ENCODE assay signal across 1 cellular context in genomic region chr14:93909429-93910128, GRCh38.
TF ChIP-seq lines count a peak whose summit lies in the region.

No MANE protein-coding gene starts in this region.

TF ChIP-seq in HepG2, 621 proteins besides CTCF, POLR2A, EP300 and RAD21 (continued from another document and continues in another):
- peak; percentile 37 for TF ChIP-seq SAP130 (CRISPR knock-in tag; IDR thresholded peaks at IDR 0.05; ENCODE audit: low read depth)
- no peak for TF ChIP-seq HNRNPLL (IDR thresholded peaks at IDR 0.05; ENCODE audit: low read depth, low read length, poor library complexity, severe bottlenecking)
- no peak for TF ChIP-seq MIER2 (CRISPR knock-in tag; IDR thresholded peaks at IDR 0.05)
- TF ChIP-seq, protein P1, sequence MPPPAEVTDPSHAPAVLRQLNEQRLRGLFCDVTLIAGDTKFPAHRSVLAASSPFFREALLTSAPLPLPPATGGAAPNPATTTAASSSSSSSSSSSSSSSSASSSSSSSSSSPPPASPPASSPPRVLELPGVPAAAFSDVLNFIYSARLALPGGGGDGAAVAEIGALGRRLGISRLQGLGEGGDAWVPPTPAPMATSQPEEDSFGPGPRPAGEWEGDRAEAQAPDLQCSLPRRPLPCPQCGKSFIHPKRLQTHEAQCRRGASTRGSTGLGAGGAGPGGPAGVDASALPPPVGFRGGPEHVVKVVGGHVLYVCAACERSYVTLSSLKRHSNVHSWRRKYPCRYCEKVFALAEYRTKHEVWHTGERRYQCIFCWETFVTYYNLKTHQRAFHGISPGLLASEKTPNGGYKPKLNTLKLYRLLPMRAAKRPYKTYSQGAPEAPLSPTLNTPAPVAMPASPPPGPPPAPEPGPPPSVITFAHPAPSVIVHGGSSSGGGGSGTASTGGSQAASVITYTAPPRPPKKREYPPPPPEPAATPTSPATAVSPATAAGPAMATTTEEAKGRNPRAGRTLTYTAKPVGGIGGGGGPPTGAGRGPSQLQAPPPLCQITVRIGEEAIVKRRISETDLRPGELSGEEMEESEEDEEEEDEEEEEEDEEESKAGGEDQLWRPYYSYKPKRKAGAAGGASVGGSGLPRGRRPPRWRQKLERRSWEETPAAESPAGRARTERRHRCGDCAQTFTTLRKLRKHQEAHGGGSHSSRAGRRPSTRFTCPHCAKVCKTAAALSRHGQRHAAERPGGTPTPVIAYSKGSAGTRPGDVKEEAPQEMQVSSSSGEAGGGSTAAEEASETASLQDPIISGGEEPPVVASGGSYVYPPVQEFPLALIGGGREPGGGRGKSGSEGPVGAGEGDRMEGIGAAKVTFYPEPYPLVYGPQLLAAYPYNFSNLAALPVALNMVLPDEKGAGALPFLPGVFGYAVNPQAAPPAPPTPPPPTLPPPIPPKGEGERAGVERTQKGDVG (CRISPR knock-in tag; IDR thresholded peaks at IDR 0.05; ENCODE audit: borderline replicate concordance): no peak
- TF ChIP-seq ZNF335 (CRISPR knock-in tag; IDR thresholded peaks at IDR 0.05): no peak
- TF ChIP-seq, protein P2, sequence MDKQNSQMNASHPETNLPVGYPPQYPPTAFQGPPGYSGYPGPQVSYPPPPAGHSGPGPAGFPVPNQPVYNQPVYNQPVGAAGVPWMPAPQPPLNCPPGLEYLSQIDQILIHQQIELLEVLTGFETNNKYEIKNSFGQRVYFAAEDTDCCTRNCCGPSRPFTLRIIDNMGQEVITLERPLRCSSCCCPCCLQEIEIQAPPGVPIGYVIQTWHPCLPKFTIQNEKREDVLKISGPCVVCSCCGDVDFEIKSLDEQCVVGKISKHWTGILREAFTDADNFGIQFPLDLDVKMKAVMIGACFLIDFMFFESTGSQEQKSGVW (CRISPR knock-in tag; IDR thresholded peaks at IDR 0.05; ENCODE audit: borderline replicate concordance): no peak
- no peak for TF ChIP-seq ZNF441 (CRISPR knock-in tag; IDR thresholded peaks at IDR 0.05; ENCODE audit: borderline replicate concordance)
- TF ChIP-seq ZNF670 (CRISPR knock-in tag; IDR thresholded peaks at IDR 0.05; ENCODE audit: borderline replicate concordance): no peak
- TF ChIP-seq MYNN (CRISPR knock-in tag; IDR thresholded peaks at IDR 0.05; ENCODE audit: low read depth): no peak
- peak; percentile 62 for TF ChIP-seq ZFY (CRISPR knock-in tag; IDR thresholded peaks at IDR 0.05)
- TF ChIP-seq NR1H2 (CRISPR knock-in tag; IDR thresholded peaks at IDR 0.05; ENCODE audit: borderline replicate concordance, low read depth): no peak
- no peak for TF ChIP-seq TP53 (CRISPR knock-in tag; conservative IDR thresholded peaks at IDR 0.05)
- TF ChIP-seq ZFP36L2 (CRISPR knock-in tag; IDR thresholded peaks at IDR 0.05): no peak
- no peak for TF ChIP-seq PCBP1 (IDR thresholded peaks at IDR 0.05; ENCODE audit: borderline replicate concordance, low read depth, low read length)
- TF ChIP-seq SNAI1 (CRISPR knock-in tag; IDR thresholded peaks at IDR 0.05; ENCODE audit: borderline replicate concordance): no peak
- TF ChIP-seq HOXA7 (CRISPR knock-in tag; IDR thresholded peaks at IDR 0.05): no peak
- no peak for TF ChIP-seq TEF (CRISPR knock-in tag; IDR thresholded peaks at IDR 0.05)
- TF ChIP-seq ESRRA (CRISPR knock-in tag; IDR thresholded peaks at IDR 0.05; ENCODE audit: low read depth): no peak
- TF ChIP-seq TBX3 (IDR thresholded peaks at IDR 0.05; ENCODE audit: borderline replicate concordance): no peak
- TF ChIP-seq, protein P3, sequence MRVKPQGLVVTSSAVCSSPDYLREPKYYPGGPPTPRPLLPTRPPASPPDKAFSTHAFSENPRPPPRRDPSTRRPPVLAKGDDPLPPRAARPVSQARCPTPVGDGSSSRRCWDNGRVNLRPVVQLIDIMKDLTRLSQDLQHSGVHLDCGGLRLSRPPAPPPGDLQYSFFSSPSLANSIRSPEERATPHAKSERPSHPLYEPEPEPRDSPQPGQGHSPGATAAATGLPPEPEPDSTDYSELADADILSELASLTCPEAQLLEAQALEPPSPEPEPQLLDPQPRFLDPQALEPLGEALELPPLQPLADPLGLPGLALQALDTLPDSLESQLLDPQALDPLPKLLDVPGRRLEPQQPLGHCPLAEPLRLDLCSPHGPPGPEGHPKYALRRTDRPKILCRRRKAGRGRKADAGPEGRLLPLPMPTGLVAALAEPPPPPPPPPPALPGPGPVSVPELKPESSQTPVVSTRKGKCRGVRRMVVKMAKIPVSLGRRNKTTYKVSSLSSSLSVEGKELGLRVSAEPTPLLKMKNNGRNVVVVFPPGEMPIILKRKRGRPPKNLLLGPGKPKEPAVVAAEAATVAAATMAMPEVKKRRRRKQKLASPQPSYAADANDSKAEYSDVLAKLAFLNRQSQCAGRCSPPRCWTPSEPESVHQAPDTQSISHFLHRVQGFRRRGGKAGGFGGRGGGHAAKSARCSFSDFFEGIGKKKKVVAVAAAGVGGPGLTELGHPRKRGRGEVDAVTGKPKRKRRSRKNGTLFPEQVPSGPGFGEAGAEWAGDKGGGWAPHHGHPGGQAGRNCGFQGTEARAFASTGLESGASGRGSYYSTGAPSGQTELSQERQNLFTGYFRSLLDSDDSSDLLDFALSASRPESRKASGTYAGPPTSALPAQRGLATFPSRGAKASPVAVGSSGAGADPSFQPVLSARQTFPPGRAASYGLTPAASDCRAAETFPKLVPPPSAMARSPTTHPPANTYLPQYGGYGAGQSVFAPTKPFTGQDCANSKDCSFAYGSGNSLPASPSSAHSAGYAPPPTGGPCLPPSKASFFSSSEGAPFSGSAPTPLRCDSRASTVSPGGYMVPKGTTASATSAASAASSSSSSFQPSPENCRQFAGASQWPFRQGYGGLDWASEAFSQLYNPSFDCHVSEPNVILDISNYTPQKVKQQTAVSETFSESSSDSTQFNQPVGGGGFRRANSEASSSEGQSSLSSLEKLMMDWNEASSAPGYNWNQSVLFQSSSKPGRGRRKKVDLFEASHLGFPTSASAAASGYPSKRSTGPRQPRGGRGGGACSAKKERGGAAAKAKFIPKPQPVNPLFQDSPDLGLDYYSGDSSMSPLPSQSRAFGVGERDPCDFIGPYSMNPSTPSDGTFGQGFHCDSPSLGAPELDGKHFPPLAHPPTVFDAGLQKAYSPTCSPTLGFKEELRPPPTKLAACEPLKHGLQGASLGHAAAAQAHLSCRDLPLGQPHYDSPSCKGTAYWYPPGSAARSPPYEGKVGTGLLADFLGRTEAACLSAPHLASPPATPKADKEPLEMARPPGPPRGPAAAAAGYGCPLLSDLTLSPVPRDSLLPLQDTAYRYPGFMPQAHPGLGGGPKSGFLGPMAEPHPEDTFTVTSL (CRISPR knock-in tag; IDR thresholded peaks at IDR 0.05; ENCODE audit: borderline replicate concordance): no peak
- no peak for TF ChIP-seq ZNF124 (CRISPR knock-in tag; IDR thresholded peaks at IDR 0.05)
- TF ChIP-seq ZC3H13 (CRISPR knock-in tag; IDR thresholded peaks at IDR 0.05): no peak
- TF ChIP-seq KLF16 (CRISPR knock-in tag; IDR thresholded peaks at IDR 0.05): no peak
- TF ChIP-seq KDM6A (CRISPR knock-in tag; IDR thresholded peaks at IDR 0.05; ENCODE audit: low read depth): peak; percentile 56
- TF ChIP-seq, protein P4, sequence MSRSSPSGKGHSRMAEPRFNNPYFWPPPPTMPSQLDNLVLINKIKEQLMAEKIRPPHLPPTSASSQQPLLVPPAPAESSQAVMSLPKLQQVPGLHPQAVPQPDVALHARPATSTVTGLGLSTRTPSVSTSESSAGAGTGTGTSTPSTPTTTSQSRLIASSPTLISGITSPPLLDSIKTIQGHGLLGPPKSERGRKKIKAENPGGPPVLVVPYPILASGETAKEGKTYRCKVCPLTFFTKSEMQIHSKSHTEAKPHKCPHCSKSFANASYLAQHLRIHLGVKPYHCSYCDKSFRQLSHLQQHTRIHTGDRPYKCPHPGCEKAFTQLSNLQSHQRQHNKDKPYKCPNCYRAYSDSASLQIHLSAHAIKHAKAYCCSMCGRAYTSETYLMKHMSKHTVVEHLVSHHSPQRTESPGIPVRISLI (CRISPR knock-in tag; IDR thresholded peaks at IDR 0.05; ENCODE audit: borderline replicate concordance): no peak
- no peak for TF ChIP-seq MTA3 (CRISPR knock-in tag; IDR thresholded peaks at IDR 0.05)
- TF ChIP-seq PPARG (CRISPR knock-in tag; conservative IDR thresholded peaks at IDR 0.05): peak; percentile 42; the same call in 1 of the 2 replicates
- TF ChIP-seq TBL1XR1 (IDR thresholded peaks at IDR 0.05; ENCODE audit: borderline replicate concordance, low read length, partially characterized antibody): no peak
- no peak for TF ChIP-seq NBN (conservative IDR thresholded peaks at IDR 0.05)
- TF ChIP-seq RELA (CRISPR knock-in tag; IDR thresholded peaks at IDR 0.05): no peak
- no peak for TF ChIP-seq REPIN1 (CRISPR knock-in tag; IDR thresholded peaks at IDR 0.05; ENCODE audit: borderline replicate concordance, low read depth)
- TF ChIP-seq MAFK (conservative IDR thresholded peaks at IDR 0.05 in 1 of 2, IDR thresholded peaks at IDR 0.05 in 1 of 2; ENCODE audit: low read length in 2 of 2): no peak
- no peak for TF ChIP-seq ZNF709 (CRISPR knock-in tag; IDR thresholded peaks at IDR 0.05)
- TF ChIP-seq MTF2 (CRISPR knock-in tag; IDR thresholded peaks at IDR 0.05; ENCODE audit: borderline replicate concordance): no peak
- TF ChIP-seq FUBP1 (CRISPR knock-in tag; IDR thresholded peaks at IDR 0.05; ENCODE audit: borderline replicate concordance): no peak
- TF ChIP-seq RBM22 (optimal IDR thresholded peaks at IDR 0.05; ENCODE audit: low read length): no peak
- no peak for TF ChIP-seq ZSCAN29 (CRISPR knock-in tag; conservative IDR thresholded peaks at IDR 0.05)
- no peak for TF ChIP-seq SETDB1 (CRISPR knock-in tag; IDR thresholded peaks at IDR 0.05; ENCODE audit: borderline replicate concordance)
- no peak for TF ChIP-seq FOXK1 (CRISPR knock-in tag; IDR thresholded peaks at IDR 0.05; ENCODE audit: borderline replicate concordance, low read depth)
- no peak for TF ChIP-seq ATM (IDR thresholded peaks at IDR 0.05; ENCODE audit: borderline replicate concordance)
- TF ChIP-seq CHD2 (IDR thresholded peaks at IDR 0.05; ENCODE audit: low read depth, low read length): no peak
- peak; percentile 57; the same call in 1 of the 2 replicates for TF ChIP-seq SOX13 (IDR thresholded peaks at IDR 0.05)
- peak in 1 of 2 experiments; percentile 81; a peak in 2 of 4 replicates for TF ChIP-seq SOX13 (CRISPR knock-in tag; conservative IDR thresholded peaks at IDR 0.05 in 1 of 2, IDR thresholded peaks at IDR 0.05 in 1 of 2)
- no peak for TF ChIP-seq ZNF619 (CRISPR knock-in tag; IDR thresholded peaks at IDR 0.05)
- no peak for TF ChIP-seq MIER3 (CRISPR knock-in tag; IDR thresholded peaks at IDR 0.05; ENCODE audit: borderline replicate concordance)
- no peak for TF ChIP-seq ZNF251 (CRISPR knock-in tag; IDR thresholded peaks at IDR 0.05)
- no peak for TF ChIP-seq THYN1 (CRISPR knock-in tag; IDR thresholded peaks at IDR 0.05; ENCODE audit: borderline replicate concordance, low read depth)
- TF ChIP-seq SP5 (CRISPR knock-in tag; IDR thresholded peaks at IDR 0.05; ENCODE audit: borderline replicate concordance, low read depth): peak; percentile 64; the same call in 1 of the 2 replicates
- TF ChIP-seq, protein P5, sequence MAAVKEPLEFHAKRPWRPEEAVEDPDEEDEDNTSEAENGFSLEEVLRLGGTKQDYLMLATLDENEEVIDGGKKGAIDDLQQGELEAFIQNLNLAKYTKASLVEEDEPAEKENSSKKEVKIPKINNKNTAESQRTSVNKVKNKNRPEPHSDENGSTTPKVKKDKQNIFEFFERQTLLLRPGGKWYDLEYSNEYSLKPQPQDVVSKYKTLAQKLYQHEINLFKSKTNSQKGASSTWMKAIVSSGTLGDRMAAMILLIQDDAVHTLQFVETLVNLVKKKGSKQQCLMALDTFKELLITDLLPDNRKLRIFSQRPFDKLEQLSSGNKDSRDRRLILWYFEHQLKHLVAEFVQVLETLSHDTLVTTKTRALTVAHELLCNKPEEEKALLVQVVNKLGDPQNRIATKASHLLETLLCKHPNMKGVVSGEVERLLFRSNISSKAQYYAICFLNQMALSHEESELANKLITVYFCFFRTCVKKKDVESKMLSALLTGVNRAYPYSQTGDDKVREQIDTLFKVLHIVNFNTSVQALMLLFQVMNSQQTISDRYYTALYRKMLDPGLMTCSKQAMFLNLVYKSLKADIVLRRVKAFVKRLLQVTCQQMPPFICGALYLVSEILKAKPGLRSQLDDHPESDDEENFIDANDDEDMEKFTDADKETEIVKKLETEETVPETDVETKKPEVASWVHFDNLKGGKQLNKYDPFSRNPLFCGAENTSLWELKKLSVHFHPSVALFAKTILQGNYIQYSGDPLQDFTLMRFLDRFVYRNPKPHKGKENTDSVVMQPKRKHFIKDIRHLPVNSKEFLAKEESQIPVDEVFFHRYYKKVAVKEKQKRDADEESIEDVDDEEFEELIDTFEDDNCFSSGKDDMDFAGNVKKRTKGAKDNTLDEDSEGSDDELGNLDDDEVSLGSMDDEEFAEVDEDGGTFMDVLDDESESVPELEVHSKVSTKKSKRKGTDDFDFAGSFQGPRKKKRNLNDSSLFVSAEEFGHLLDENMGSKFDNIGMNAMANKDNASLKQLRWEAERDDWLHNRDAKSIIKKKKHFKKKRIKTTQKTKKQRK (IDR thresholded peaks at IDR 0.05; ENCODE audit: low read length): no peak
- no peak for TF ChIP-seq ELF1 (CRISPR knock-in tag; IDR thresholded peaks at IDR 0.05)
- TF ChIP-seq ZNF274 (CRISPR knock-in tag; IDR thresholded peaks at IDR 0.05): no peak
- TF ChIP-seq TGIF2 (CRISPR knock-in tag; IDR thresholded peaks at IDR 0.05): no peak
- no peak for TF ChIP-seq TRIM24 (CRISPR knock-in tag; IDR thresholded peaks at IDR 0.05)
- TF ChIP-seq SIN3B (IDR thresholded peaks at IDR 0.05; ENCODE audit: low read length): no peak
- TF ChIP-seq GATA4 (IDR thresholded peaks at IDR 0.05; ENCODE audit: borderline replicate concordance, low read depth): no peak
- no peak for TF ChIP-seq PCBP2 (optimal IDR thresholded peaks at IDR 0.05; ENCODE audit: low read depth, low read length, poor library complexity, severe bottlenecking)
- TF ChIP-seq BATF2 (CRISPR knock-in tag; IDR thresholded peaks at IDR 0.05): no peak
